21 cellular contexts compared by ENCODE assay signal in the genomic region with DNA sequence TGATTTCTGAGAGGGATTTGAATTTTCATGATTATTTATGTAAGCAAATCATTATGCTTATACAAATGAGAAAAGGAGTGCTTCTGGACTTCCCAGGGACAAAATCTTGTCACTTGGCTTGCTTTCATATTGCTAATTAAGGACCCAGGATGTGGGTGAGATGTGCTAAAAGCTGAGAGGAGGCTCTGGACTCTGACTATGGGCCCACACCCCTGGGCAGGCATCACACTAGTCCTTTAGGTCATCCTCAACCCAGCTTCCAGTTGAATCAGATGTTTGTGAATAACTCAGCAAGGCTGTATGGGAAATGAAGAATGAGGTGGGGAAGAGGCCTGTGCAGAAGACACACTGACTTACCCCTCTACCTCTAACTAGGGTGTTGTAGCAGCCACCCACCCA. TPM values are rescaled to one million over a fixed set of nuclear protein-coding genes. Genes with fewer than 3 reads are reported as not detected.
"Had no signal": no experiment of that assay in that cellular context is flagged by ENCODE, and none has a peak within 500 bp of the region (broad histone marks: within the 10 kb centered on the region; RNA-seq: fewer than 3 reads in every experiment).

No MANE protein-coding gene starts in this region.

- H3K9me3 ChIP-seq: left ventricle myocardium inferior, right atrium auricular region, suprapubic skin had no signal

- H3K9me3 Mint-ChIP-seq: activated T-helper 1 cell treated with anti-CD3 and anti-CD28 coated beads, Interleukin-12 subunit alpha, Interleukin-12 subunit beta, Interleukin-2, Interleukin-4 antibody, amounts not matched to agents 30 ng/mL and 10 ng/mL and 1 ng/mL, durations not matched to agents 14 hours and 24 hours and 36 hours had no signal

- H3K4me3 Mint-ChIP-seq: activated naive CD8-positive, alpha-beta T cell treated with anti-CD3 and anti-CD28 coated beads, Interleukin-2, amount 10 ng/mL, durations not matched to agents 7 days and 5 days; activated T-helper 1 cell treated with anti-CD3 and anti-CD28 coated beads, Interleukin-12 subunit alpha, Interleukin-12 subunit beta, Interleukin-2, Interleukin-4 antibody, amounts not matched to agents 30 ng/mL and 10 ng/mL and 1 ng/mL, durations not matched to agents 14 hours and 24 hours and 36 hours; nephron progenitor cell had no signal

- H3K27ac ChIP-seq: cardiac muscle cell, left ventricle myocardium inferior, right atrium auricular region, skin epidermis, suprapubic skin had no signal

- H3K27ac Mint-ChIP-seq: activated naive CD8-positive, alpha-beta T cell treated with anti-CD3 and anti-CD28 coated beads, Interleukin-2, amount 10 ng/mL, durations not matched to agents 7 days and 5 days; activated T-helper 1 cell treated with anti-CD3 and anti-CD28 coated beads, Interleukin-12 subunit alpha, Interleukin-12 subunit beta, Interleukin-2, Interleukin-4 antibody, amounts not matched to agents 30 ng/mL and 10 ng/mL and 1 ng/mL, durations not matched to agents 14 hours and 24 hours and 36 hours; nephron progenitor cell; progenitor cell of endocrine pancreas had no signal

- H3K27me3 ChIP-seq: cardiac muscle cell, hepatocyte, right atrium auricular region had no signal

- H3K36me3 ChIP-seq: cardiac muscle cell, left ventricle myocardium inferior, right atrium auricular region, suprapubic skin had no signal

- H3K4me1 ChIP-seq: left ventricle myocardium inferior, right atrium auricular region, suprapubic skin had no signal

- H3K4me2 ChIP-seq: hepatocyte had no signal

- FAIRE-seq: keratinocyte had no signal

- H3K4me3 ChIP-seq: cardiac muscle cell, hepatocyte, left ventricle myocardium inferior, right atrium auricular region, skin epidermis, suprapubic skin had no signal

- H3K79me2 ChIP-seq: hepatocyte had no signal

- DNase-seq: activated CD4-positive, alpha-beta T cell treated with anti-CD3 and anti-CD28 coated beads, Interleukin-2, amount 50 U/mL, for 1 hour; activated naive CD8-positive, alpha-beta T cell treated with anti-CD3 and anti-CD28 coated beads, Interleukin-2, amount 10 ng/mL, durations not matched to agents 7 days and 5 days; left ventricle myocardium inferior; mesendoderm; nephron progenitor cell; stimulated activated CD4-positive, alpha-beta T cell treated with anti-CD3 and anti-CD28 coated beads, Interleukin-15, amount 100 ng/mL, for 24 hours; stimulated activated CD4-positive, alpha-beta T cell treated with anti-CD3 and anti-CD28 coated beads, Interleukin-4, amount 100 ng/mL, for 4 hours; stimulated activated CD8-positive, alpha-beta memory T cell treated with anti-CD3 and anti-CD28 coated beads, Interleukin-4, amount 100 ng/mL, for 48 hours; stimulated activated naive CD8-positive, alpha-beta T cell treated with anti-CD3 and anti-CD28 coated beads, Interleukin-15, Interleukin-2, amounts not matched to agents 100 U/mL and 50 U/mL, for 24 hours; trophoblast cell had no signal

- H2AFZ ChIP-seq: hepatocyte had no signal

- ATAC-seq: stimulated activated naive CD8-positive, alpha-beta T cell treated with anti-CD3 and anti-CD28 coated beads, Interleukin-15, Interleukin-2, amounts not matched to agents 100 U/mL and 50 U/mL, for 24 hours had no signal

RNA-seq across cellular contexts. Expression of a gene that starts 11.9 kb away (rescaled TPM):
- total RNA-seq: activated CD8-positive, alpha-beta memory T cell treated with anti-CD3 and anti-CD28 coated beads for 36 hours; cardiac muscle cell; dermis microvascular lymphatic vessel endothelial cell; progenitor cell of endocrine pancreas had no signal
- polyA plus RNA-seq: cardiac muscle cell had no signal

RNA-seq across cellular contexts. Expression of a gene that starts 40.4 kb away (rescaled TPM):
- total RNA-seq: activated naive CD8-positive, alpha-beta T cell treated with anti-CD3 and anti-CD28 coated beads, Interleukin-2, amount 10 ng/mL, durations not matched to agents 7 days and 5 days; cardiac muscle cell; dermis microvascular lymphatic vessel endothelial cell; left ventricle myocardium inferior; occipital lobe; right atrium auricular region had no signal
- polyA plus RNA-seq: cardiac muscle cell had no signal
